ENCODE assay signal across 8 cellular contexts in the genomic region with DNA sequence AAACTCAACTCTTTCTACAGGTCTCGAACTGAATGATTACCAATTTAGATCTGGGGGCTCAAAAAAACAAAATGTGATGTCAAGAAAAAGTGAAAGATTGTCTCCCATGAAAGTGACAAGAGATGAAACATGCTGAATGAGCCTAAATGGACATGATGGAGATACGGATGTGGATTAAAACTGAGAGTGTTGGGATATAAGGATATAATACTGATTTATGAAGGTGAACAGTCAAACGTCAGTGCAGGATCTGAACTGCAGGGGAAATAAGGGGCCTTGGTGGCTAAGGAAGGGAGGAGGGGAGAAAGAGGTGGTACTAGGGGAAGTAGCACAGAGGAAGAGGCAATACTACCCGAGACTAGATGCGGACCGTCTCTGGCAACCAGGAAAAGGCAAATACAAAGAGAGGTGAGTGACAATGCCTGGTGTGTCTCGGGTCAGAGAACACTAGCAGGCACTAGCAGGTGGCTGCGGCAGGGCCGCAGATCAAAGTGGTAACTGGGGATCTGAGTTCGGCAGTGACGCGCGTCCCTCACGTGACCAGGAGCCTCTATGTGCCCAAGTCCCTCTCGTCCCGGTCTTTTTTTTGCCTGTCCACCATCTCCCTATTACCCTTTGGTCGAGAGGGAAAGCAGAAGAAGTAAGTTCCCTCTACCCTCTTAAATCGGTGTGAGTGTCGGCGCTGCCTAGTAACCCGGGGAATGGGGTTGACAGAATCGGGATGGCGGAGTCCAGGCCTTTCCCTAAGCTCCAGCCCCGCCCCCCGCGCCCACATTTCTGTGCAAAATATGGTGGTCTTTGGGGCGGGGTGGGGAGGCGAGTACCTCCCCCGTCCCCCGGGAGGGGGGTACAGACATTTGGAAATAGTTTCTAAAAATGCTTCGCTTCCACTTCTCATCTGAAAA. TPM values are rescaled to one million over a fixed set of nuclear protein-coding genes. Genes with fewer than 3 reads are reported as not detected.
DNase-seq lines count a peak whose midpoint lies in the region; ATAC-seq, FAIRE-seq and TF ChIP-seq lines count a peak whose summit lies in the region.

TCEAL1 (plus strand) TSS at position 590 of the 905 bp plus-strand sequence. CDS start 942 bp downstream, outside the sequence.

- FAIRE-seq in frontal cortex (lab: Jason Lieb, UNC): no peak

- CTCF ChIA-PET in BJ (lab: Yijun Ruan, JAX): interaction anchor here (1.1 to 1.7 kb wide), 3 partner anchors 10 to 13 kb away, joined by 5 to 6 read pairs (median 5); no protein-coding TSS in a partner anchor

- no peaks in the 10 kb centered on the region for H3K27me3 ChIP-seq in BJ (ENCODE audit: control insufficient read depth, insufficient read depth, low read length)

- H3K9me3 Mint-ChIP-seq in nephron progenitor cell: peaks cover 3% of the 10 kb centered on the region

- H3K4me1 Mint-ChIP-seq in nephron progenitor cell: peaks cover 36% of the 10 kb centered on the region

- H3K27me3 Mint-ChIP-seq in nephron progenitor cell (ENCODE audit: low read depth, poor library complexity): no peaks in the 10 kb centered on the region

- POLR2A ChIA-PET in BJ (lab: Charles Lee): interaction anchor here (0.6 kb wide), 1 partner anchor 95 kb away, joined by 4 read pairs; no protein-coding TSS in a partner anchor

- DNase-seq in BJ (ENCODE audit: low read depth) (no peak), NCI-H524 treated with DMSO at 0.1 percent for 48 hours (lab: John Stamatoyannopoulos, UW) (peak; percentile 27), activated gamma-delta T cell (lab: John Stamatoyannopoulos, UW) (peak; percentile 17), frontal cortex (ENCODE audit: low spot score in 2 of 2) (peak in 1 of 2 donors; percentile 14), nephron progenitor cell (peak; percentile 46), ureter (ENCODE audit: low spot score) (peak; percentile 62)

- H3K4me3 Mint-ChIP-seq in nephron progenitor cell: peak within 1 kb of the TSS; percentile 86

- ATAC-seq in GM19035 (IDR thresholded peaks at IDR 0.05; ENCODE audit: unreplicated experiment) (peak; percentile 65), HG03342 (IDR thresholded peaks at IDR 0.05; ENCODE audit: unreplicated experiment) (peak; percentile 72)

- TF ChIP-seq CTCF in BJ (IDR thresholded peaks at IDR 0.05; ENCODE audit: insufficient read depth, low read depth, low read length) (no peak), nephron progenitor cell (IDR thresholded peaks at IDR 0.05) (no peak)

- peak within 1 kb of the TSS; percentile 54 for H3K4me3 ChIP-seq in BJ (ENCODE audit: low read depth, low read length)

- no peaks in the 10 kb centered on the region for H3K36me3 Mint-ChIP-seq in nephron progenitor cell (ENCODE audit: low read depth)

- no peaks in the 10 kb centered on the region for H3K36me3 ChIP-seq in BJ (ENCODE audit: control insufficient read depth, insufficient read depth, low read length)

- H3K27ac Mint-ChIP-seq in nephron progenitor cell: peak within 1 kb of the TSS; percentile 95

RNA-seq across cellular contexts. Expression of gene TCEAL1, which starts in this region (rescaled TPM):
- polyA plus RNA-seq in BJ (2011; rRNA removed): 30.9 and 44.5 TPM in 2 replicates
- 3.5 TPM in 2 replicates for polyA minus RNA-seq in BJ (2011; rRNA and poly(A)+ RNA removed)
- total RNA-seq in frontal cortex (57.5 TPM), ureter (53.7 TPM)
